Comparison of ENCODE assay signal across 1 cellular context in the genomic region with DNA sequence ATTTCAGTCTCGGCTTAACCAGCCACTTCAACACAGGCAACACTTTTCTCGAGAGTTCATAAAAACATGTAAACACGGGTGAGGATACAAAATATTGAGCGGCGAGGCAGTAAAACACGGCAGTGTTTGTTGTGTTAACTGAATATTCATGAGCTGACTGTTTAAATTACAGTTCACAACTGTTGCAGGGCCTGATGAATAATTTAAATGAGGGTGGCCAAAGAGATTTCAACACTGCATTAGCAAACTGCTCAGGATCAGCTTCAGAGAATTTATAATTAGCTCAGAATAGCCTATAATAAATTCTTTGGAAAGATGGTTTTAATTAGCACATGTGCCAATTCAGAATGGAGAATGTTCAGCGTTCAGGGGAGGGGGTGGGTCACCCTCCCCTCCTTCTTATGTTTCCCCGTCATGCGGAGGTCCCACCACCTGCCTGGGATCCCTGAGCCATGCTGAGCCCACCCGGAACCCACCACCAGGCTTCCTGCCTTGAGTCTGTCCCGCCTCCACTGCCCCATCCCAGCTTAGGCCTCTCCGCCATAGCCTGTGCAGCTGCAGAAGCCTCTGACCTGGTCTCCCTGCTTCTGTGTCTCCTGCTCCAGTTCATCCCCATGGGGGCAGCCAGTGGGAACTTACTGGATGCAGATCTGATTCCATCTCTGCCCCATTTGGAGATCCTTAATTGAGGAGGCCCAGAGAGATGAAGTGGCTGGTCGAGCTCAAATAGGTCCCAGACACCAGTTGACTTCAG.
A peak's percentile ranks its signal among the peaks of the same experiment; 100 is the strongest.
TF ChIP-seq lines count a peak whose summit lies in the region.

No MANE protein-coding gene starts in this region.

TF ChIP-seq in SK-N-SH, 30 proteins besides CTCF, POLR2A, EP300 and RAD21:
- TF ChIP-seq, protein P1, sequence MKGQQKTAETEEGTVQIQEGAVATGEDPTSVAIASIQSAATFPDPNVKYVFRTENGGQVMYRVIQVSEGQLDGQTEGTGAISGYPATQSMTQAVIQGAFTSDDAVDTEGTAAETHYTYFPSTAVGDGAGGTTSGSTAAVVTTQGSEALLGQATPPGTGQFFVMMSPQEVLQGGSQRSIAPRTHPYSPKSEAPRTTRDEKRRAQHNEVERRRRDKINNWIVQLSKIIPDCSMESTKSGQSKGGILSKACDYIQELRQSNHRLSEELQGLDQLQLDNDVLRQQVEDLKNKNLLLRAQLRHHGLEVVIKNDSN (IDR thresholded peaks at IDR 0.05; ENCODE audit: borderline replicate concordance, low read depth) = no peak
- TF ChIP-seq YY1 (IDR thresholded peaks at IDR 0.05; ENCODE audit: low read depth) (no peak), SMC3 (IDR thresholded peaks at IDR 0.05; ENCODE audit: low read depth, low read length) (no peak), ELF1 (IDR thresholded peaks at IDR 0.05) (no peak), CHD2 (IDR thresholded peaks at IDR 0.05; ENCODE audit: low read length, partially characterized antibody) (peak; percentile 5), MEF2A (IDR thresholded peaks at IDR 0.05; ENCODE audit: borderline replicate concordance, low read depth) (no peak), MXI1 (IDR thresholded peaks at IDR 0.05; ENCODE audit: low read depth, low read length) (peak; percentile 35; the same call in 1 of the 2 replicates), RFX5 (IDR thresholded peaks at IDR 0.05; ENCODE audit: low read length) (no peak), ZBTB33 (IDR thresholded peaks at IDR 0.05; ENCODE audit: borderline replicate concordance, low read depth) (no peak), FOSL2 (IDR thresholded peaks at IDR 0.05; ENCODE audit: borderline replicate concordance, low read depth) (no peak), TCF12 (IDR thresholded peaks at IDR 0.05) (no peak), TEAD4 (IDR thresholded peaks at IDR 0.05; ENCODE audit: borderline replicate concordance, insufficient read depth) (no peak), NFIC (IDR thresholded peaks at IDR 0.05; ENCODE audit: borderline replicate concordance) (no peak), RCOR1 (IDR thresholded peaks at IDR 0.05; ENCODE audit: low read length) (peak; percentile 12; the same call in 1 of the 2 replicates), SIN3A (IDR thresholded peaks at IDR 0.05; ENCODE audit: borderline replicate concordance, low read depth, low read length) (no peak), PBX3 (IDR thresholded peaks at IDR 0.05) (no peak), USF2 (IDR thresholded peaks at IDR 0.05; ENCODE audit: borderline replicate concordance, low read depth, low read length) (no peak), JUND (IDR thresholded peaks at IDR 0.05) (no peak), IRF3 (IDR thresholded peaks at IDR 0.05; ENCODE audit: low read depth, low read length) (no peak)
- TF ChIP-seq, protein P2, sequence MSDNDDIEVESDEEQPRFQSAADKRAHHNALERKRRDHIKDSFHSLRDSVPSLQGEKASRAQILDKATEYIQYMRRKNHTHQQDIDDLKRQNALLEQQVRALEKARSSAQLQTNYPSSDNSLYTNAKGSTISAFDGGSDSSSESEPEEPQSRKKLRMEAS (IDR thresholded peaks at IDR 0.05; ENCODE audit: low read depth) = no peak
